Comparison of ENCODE assay signal across 17 cellular contexts in genomic region chr3:125156491-125156890, GRCh38.
"Had no signal": no experiment of that assay in that cellular context is flagged by ENCODE, and none has a peak within 500 bp of the region (broad histone marks: within the 10 kb centered on the region; RNA-seq: fewer than 3 reads in every experiment).

No MANE protein-coding gene starts in this region.

- ATAC-seq: activated CD8-positive, alpha-beta T cell treated with anti-CD3 and anti-CD28 coated beads for 36 hours; activated T-helper 17 cell treated with anti-CD3 and anti-CD28 coated beads, Interleukin-2, amount 50 U/mL, for 72 hours had no signal

- H3K27ac Mint-ChIP-seq: activated CD8-positive, alpha-beta T cell treated with anti-CD3 and anti-CD28 coated beads for 36 hours; activated T-helper 17 cell treated with anti-CD3 and anti-CD28 coated beads, Interleukin-2, amount 50 U/mL, for 72 hours; nephron progenitor cell; T-helper 2 cell treated with Interferon-gamma antibody and Interleukin-4, amounts not matched to agents 5 μg/mL and 100 μg/mL, for 36 hours had no signal

- H3K4me3 ChIP-seq: gastrocnemius medialis had no signal

- H3K4me1 ChIP-seq: gastrocnemius medialis had no signal

- H3K36me3 Mint-ChIP-seq: WTC11 had no signal

- H3K27ac ChIP-seq: brain microvascular endothelial cell, gastrocnemius medialis had no signal

- H3K27me3 ChIP-seq: brain microvascular endothelial cell, gastrocnemius medialis had no signal

- H3K9me3 ChIP-seq: gastrocnemius medialis had no signal

- H3K9me3 Mint-ChIP-seq: activated CD8-positive, alpha-beta T cell treated with anti-CD3 and anti-CD28 coated beads for 36 hours; activated T-helper 17 cell treated with anti-CD3 and anti-CD28 coated beads, Interleukin-2, amount 50 U/mL, for 72 hours; nephron progenitor cell; T-helper 2 cell treated with Interferon-gamma antibody and Interleukin-4, amounts not matched to agents 5 μg/mL and 100 μg/mL, for 36 hours; WTC11 had no signal

- DNase-seq: activated CD4-positive, alpha-beta T cell treated with anti-CD3 and anti-CD28 coated beads for 4 hours; activated CD8-positive, alpha-beta T cell treated with anti-CD3 and anti-CD28 coated beads for 36 hours; activated naive CD4-positive, alpha-beta T cell treated with Interleukin-2 at 50 U/mL for 16 hours; activated T-cell treated with anti-CD3 and anti-CD28 coated beads, Interleukin-2, amount 50 U/mL, for 1 hour; brain microvascular endothelial cell; central memory CD4-positive, alpha-beta T cell; erythroblast; gastrocnemius medialis; midbrain; nephron progenitor cell; retina; stimulated activated CD4-positive, alpha-beta T cell treated with anti-CD3 and anti-CD28 coated beads, Interleukin-1b, Interleukin-23, amount 100 ng/mL, for 48 hours; stimulated activated CD8-positive, alpha-beta memory T cell treated with anti-CD3 and anti-CD28 coated beads, Interleukin-4, amount 100 ng/mL, for 48 hours; stimulated activated naive CD4-positive, alpha-beta T cell had no signal

- H3K36me3 ChIP-seq: brain microvascular endothelial cell, gastrocnemius medialis had no signal

- H3K4me3 Mint-ChIP-seq: activated CD8-positive, alpha-beta T cell treated with anti-CD3 and anti-CD28 coated beads for 36 hours; activated T-helper 17 cell treated with anti-CD3 and anti-CD28 coated beads, Interleukin-2, amount 50 U/mL, for 72 hours; nephron progenitor cell; T-helper 2 cell treated with Interferon-gamma antibody and Interleukin-4, amounts not matched to agents 5 μg/mL and 100 μg/mL, for 36 hours; WTC11 had no signal
